ENCODE assay signal across 9 cellular contexts in the genomic region with DNA sequence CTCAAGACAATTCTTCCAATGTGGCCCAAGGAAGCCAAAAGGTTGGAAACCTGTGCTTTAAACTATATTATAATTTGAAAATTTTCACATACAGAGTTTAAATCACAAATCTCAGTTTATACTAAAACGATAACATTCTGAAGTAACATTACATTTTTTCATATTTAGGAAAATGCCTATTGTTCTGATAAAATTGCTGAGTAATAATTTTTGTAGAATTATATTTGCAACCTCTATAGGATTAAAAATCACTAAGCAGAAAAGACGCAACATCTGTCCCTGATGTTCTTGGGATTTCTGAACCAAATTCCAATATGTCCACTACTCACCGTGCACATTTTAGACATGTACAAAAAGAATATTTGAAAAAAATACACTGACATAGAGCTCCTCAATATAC. TPM values are rescaled to one million over a fixed set of nuclear protein-coding genes. Genes with fewer than 3 reads are reported as not detected.
"Had no signal": no experiment of that assay in that cellular context is flagged by ENCODE, and none has a peak within 500 bp of the region (broad histone marks: within the 10 kb centered on the region; RNA-seq: fewer than 3 reads in every experiment).

No MANE protein-coding gene starts in this region.

- ATAC-seq: GM23338 had no signal

- H2AFZ ChIP-seq: GM23338 had no signal

- H3K4me3 ChIP-seq: GM23338 had no signal

- DNase-seq: H9, HCEC 1CT, KBM-7 had no signal

- H3K9ac ChIP-seq: KMS-11 had no signal

- H3K4me2 ChIP-seq: GM23338, KMS-11 had no signal

- H3K27ac ChIP-seq: KMS-11 had no signal

- FAIRE-seq: H1, H54, HTR-8/SVneo had no signal

RNA-seq across cellular contexts. Expression of a gene that starts 10.5 kb away (rescaled TPM):
- total RNA-seq: HT-29 had no signal
